Comparison of ENCODE assay signal across 12 cellular contexts in genomic region chr14:22448905-22449611, GRCh38.
DNase-seq lines count a peak whose midpoint lies in the region; ATAC-seq, FAIRE-seq and TF ChIP-seq lines count a peak whose summit lies in the region.
"Had no signal": no experiment of that assay in that cellular context is flagged by ENCODE, and none has a peak within 500 bp of the region (broad histone marks: within the 10 kb centered on the region; RNA-seq: fewer than 3 reads in every experiment).

No MANE protein-coding gene starts in this region.

- in situ Hi-C loops in GM23248 (cut with MboI): no loop called here

- H3K4me3 ChIP-seq in GM23248 (no peak overlapping the region), stomach (no peak overlapping the region)

- no peak for TF ChIP-seq EP300 in stomach (IDR thresholded peaks at IDR 0.05)

- peaks cover 79% of the 10 kb centered on the region in 2 donors for H3K4me1 Mint-ChIP-seq in natural killer cell treated with Interleukin-12 subunit alpha and Interleukin-12 subunit beta and Interleukin-15 and Interleukin-18, amount 100 ng/mL, for 72 hours (ENCODE audit: low read depth in 2 of 2)
- H3K4me1 Mint-ChIP-seq: activated CD4-positive, alpha-beta T cell treated with anti-CD3 and anti-CD28 coated beads for 36 hours; stimulated activated effector memory CD8-positive, alpha-beta T cell treated with anti-CD3 and anti-CD28 coated beads, Interleukin-12 subunit alpha, Interleukin-12 subunit beta, amount 100 ng/mL, for 72 hours had no signal

- no peaks in the 10 kb centered on the region for H3K27me3 Mint-ChIP-seq in natural killer cell treated with Interleukin-12 subunit alpha and Interleukin-12 subunit beta and Interleukin-15 and Interleukin-18, amount 100 ng/mL, for 72 hours
- H3K27me3 Mint-ChIP-seq: activated CD4-positive, alpha-beta T cell treated with anti-CD3 and anti-CD28 coated beads for 36 hours; dendritic cell treated with granulocyte-macrophage colony-stimulating factor and Interleukin-4, amounts not matched to agents 40 ng/mL and 50 ng/mL, for 4 days had no signal

- H3K4me1 ChIP-seq in GM23248 (ENCODE audit: insufficient read depth) (no peaks in the 10 kb centered on the region), stomach (peaks cover 0 to 16% (median 0%) of the 10 kb centered on the region in 4 donors)

- DNase-seq in GM23248 (peak; percentile 49), LHCN-M2 (ENCODE audit: low read depth) (peak; percentile 27), CD1c-positive myeloid dendritic cell (ENCODE audit: extremely low spot score) (no peak), stomach (no peak), HTR-8/SVneo (ENCODE audit: insufficient read length, low spot score) (no peak), iPS-NIHi7 (ENCODE audit: extremely low spot score) (no peak)
- DNase-seq in natural killer cell treated with Interleukin-12 subunit alpha and Interleukin-12 subunit beta and Interleukin-15 and Interleukin-18, amount 100 ng/mL, for 72 hours (ENCODE audit: low spot score): no peak
- DNase-seq: activated CD4-positive, alpha-beta T cell treated with anti-CD3 and anti-CD28 coated beads for 36 hours; NCI-H2081 had no signal

- no peak for FAIRE-seq in HTR-8/SVneo (lab: Jason Lieb, UNC)

- peaks cover 13% of the 10 kb centered on the region for H3K36me3 Mint-ChIP-seq in natural killer cell treated with Interleukin-12 subunit alpha and Interleukin-12 subunit beta and Interleukin-15 and Interleukin-18, amount 100 ng/mL, for 72 hours

- peak overlapping the region; percentile 93 to 95 for H3K27ac Mint-ChIP-seq in natural killer cell treated with Interleukin-12 subunit alpha and Interleukin-12 subunit beta and Interleukin-15 and Interleukin-18, amount 100 ng/mL, for 72 hours
- H3K27ac Mint-ChIP-seq: activated CD4-positive, alpha-beta T cell treated with anti-CD3 and anti-CD28 coated beads for 36 hours; dendritic cell treated with granulocyte-macrophage colony-stimulating factor and Interleukin-4, amounts not matched to agents 40 ng/mL and 50 ng/mL, for 4 days; stimulated activated effector memory CD8-positive, alpha-beta T cell treated with anti-CD3 and anti-CD28 coated beads, Interleukin-12 subunit alpha, Interleukin-12 subunit beta, amount 100 ng/mL, for 72 hours had no signal

- ATAC-seq in GM18511 (IDR thresholded peaks at IDR 0.05; ENCODE audit: unreplicated experiment): peak; percentile 52
- ATAC-seq in natural killer cell treated with Interleukin-12 subunit alpha and Interleukin-12 subunit beta and Interleukin-15 and Interleukin-18, amount 100 ng/mL, for 72 hours: peak; percentile 62 to 81
- ATAC-seq: activated CD4-positive, alpha-beta T cell treated with anti-CD3 and anti-CD28 coated beads for 36 hours; stimulated activated effector memory CD8-positive, alpha-beta T cell treated with anti-CD3 and anti-CD28 coated beads, Interleukin-12 subunit alpha, Interleukin-12 subunit beta, amount 100 ng/mL, for 72 hours had no signal

- no peak overlapping the region for H3K9ac ChIP-seq in GM23248

- no peaks in the 10 kb centered on the region for H3K79me2 ChIP-seq in GM23248 (ENCODE audit: insufficient read depth)

- peaks cover 4% of the 10 kb centered on the region; the same call in 1 of the 2 replicates for H3F3A ChIP-seq in GM23248 (ENCODE audit: insufficient read depth)

- H3K27me3 ChIP-seq in GM23248 (replicated peaks; ENCODE audit: insufficient read depth) (peaks cover 29% of the 10 kb centered on the region), stomach (no peaks in the 10 kb centered on the region)

- intact Hi-C loops in stomach (cut with DNase I; ENCODE audit: low total_unique reads): no loop called here

- no peaks in the 10 kb centered on the region for H3K36me3 ChIP-seq in GM23248 (ENCODE audit: low read depth)
- H3K36me3 ChIP-seq in stomach: no peaks in the 10 kb centered on the region

- H3K9me3 ChIP-seq in GM23248 (ENCODE audit: low read depth) (no peaks in the 10 kb centered on the region), stomach (no peaks in the 10 kb centered on the region)

- peaks cover 4% of the 10 kb centered on the region for H3K9me3 Mint-ChIP-seq in natural killer cell treated with Interleukin-12 subunit alpha and Interleukin-12 subunit beta and Interleukin-15 and Interleukin-18, amount 100 ng/mL, for 72 hours
- H3K9me3 Mint-ChIP-seq: dendritic cell treated with granulocyte-macrophage colony-stimulating factor and Interleukin-4, amounts not matched to agents 40 ng/mL and 50 ng/mL, for 4 days; stimulated activated effector memory CD8-positive, alpha-beta T cell treated with anti-CD3 and anti-CD28 coated beads, Interleukin-12 subunit alpha, Interleukin-12 subunit beta, amount 100 ng/mL, for 72 hours had no signal

- no peak overlapping the region for H2AFZ ChIP-seq in GM23248

- TF ChIP-seq CTCF in stomach (IDR thresholded peaks at IDR 0.05): no peak

- no peaks in the 10 kb centered on the region for H3K9me2 ChIP-seq in GM23248 (ENCODE audit: insufficient read depth)

- no peaks in the 10 kb centered on the region for H4K20me1 ChIP-seq in GM23248 (ENCODE audit: insufficient read depth)

- no peak for TF ChIP-seq POLR2A in stomach (IDR thresholded peaks at IDR 0.05)

- WGBS in GM23248 (ENCODE audit: low coverage in 1 of 2, low lambda C conversion rate in 2 of 2, missing lambda C conversion rate in 2 of 2), 2 experiments: 55 to 59% methylated on average over 4 of the region's 4 CpGs
- 72 to 87% (median 77%) methylated on average over 4 of the region's 4 CpGs for WGBS in stomach, 5 donors

- H3K27ac ChIP-seq in GM23248 (no peak overlapping the region), stomach (peak overlapping the region in 2 of 5 donors; percentile 26 to 27)

- peak overlapping the region; percentile 85 for H3K4me3 Mint-ChIP-seq in natural killer cell treated with Interleukin-12 subunit alpha and Interleukin-12 subunit beta and Interleukin-15 and Interleukin-18, amount 100 ng/mL, for 72 hours
- H3K4me3 Mint-ChIP-seq: activated CD4-positive, alpha-beta T cell treated with anti-CD3 and anti-CD28 coated beads for 36 hours; dendritic cell treated with granulocyte-macrophage colony-stimulating factor and Interleukin-4, amounts not matched to agents 40 ng/mL and 50 ng/mL, for 4 days; stimulated activated effector memory CD8-positive, alpha-beta T cell treated with anti-CD3 and anti-CD28 coated beads, Interleukin-12 subunit alpha, Interleukin-12 subunit beta, amount 100 ng/mL, for 72 hours had no signal

- H3K4me2 ChIP-seq in GM23248 (ENCODE audit: unreplicated experiment): no peak overlapping the region

Comparison
In these comparisons a context has a peak if more than half of its experiments do, and no peak if none do; other contexts are left out.
1. DNase-seq: peak in GM23248 (single experiment) and LHCN-M2 (single experiment); none in natural killer cell treated with Interleukin-12 subunit alpha and Interleukin-12 subunit beta and Interleukin-15 and Interleukin-18, amount 100 ng/mL, for 72 hours (single experiment), CD1c-positive myeloid dendritic cell (single experiment), stomach (single experiment), HTR-8/SVneo (single experiment) and iPS-NIHi7 (single experiment).